Comparison of ENCODE assay signal across 10 cellular contexts in the genomic region with DNA sequence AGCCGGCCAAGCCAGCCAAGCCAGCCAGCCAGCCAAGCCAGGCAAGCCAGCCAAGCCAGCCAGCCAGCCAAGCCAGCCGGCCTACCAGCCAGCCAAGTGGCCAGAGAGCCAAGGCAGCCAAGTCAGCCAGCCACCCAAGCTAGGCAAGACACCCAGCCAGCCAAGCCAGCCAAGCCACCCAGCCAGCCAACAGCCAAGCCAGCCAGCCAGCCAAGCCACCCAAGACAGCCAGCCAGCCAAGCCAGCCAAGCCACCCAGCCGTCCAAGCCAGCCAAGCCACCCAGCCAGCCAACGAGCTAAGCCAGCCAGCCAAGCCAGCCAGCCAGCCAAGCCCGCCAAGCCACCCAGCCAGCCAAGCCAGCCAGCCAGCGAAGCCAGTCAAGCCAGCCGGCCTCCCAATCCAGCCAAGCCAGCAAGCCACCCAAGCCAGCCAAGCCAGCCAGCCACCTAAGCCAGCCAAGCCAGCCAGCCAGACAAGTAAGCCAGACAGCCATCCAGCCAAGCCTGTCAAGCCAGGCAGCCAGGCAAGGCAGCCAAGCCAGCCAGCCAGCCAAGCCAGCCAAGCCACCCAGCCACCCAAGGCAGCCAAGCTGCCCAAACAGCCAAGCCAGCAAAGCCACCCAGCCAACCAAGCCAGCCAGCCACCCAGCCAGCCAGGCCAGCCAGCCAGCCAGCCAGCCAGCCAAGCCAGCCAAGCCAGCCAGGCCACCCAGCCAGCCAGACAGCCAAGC.
A peak's percentile ranks its signal among the peaks of the same experiment; 100 is the strongest.
DNase-seq lines count a peak whose midpoint lies in the region; ATAC-seq and TF ChIP-seq lines count a peak whose summit lies in the region.
"Had no signal": no experiment of that assay in that cellular context is flagged by ENCODE, and none has a peak within 500 bp of the region (broad histone marks: within the 10 kb centered on the region; RNA-seq: fewer than 3 reads in every experiment).

No MANE protein-coding gene starts in this region.

- no peaks in the 10 kb centered on the region for H3K27me3 ChIP-seq in DND-41 (ENCODE audit: insufficient read depth, low read length, poor library complexity)

- no peaks in the 10 kb centered on the region for H3K36me3 Mint-ChIP-seq in T-helper 17 cell (ENCODE audit: low read depth)

- no peaks in the 10 kb centered on the region for H3K4me1 Mint-ChIP-seq in T-helper 17 cell

- DNase-seq in DND-41 (peak; percentile 15), T-helper 17 cell (peak; percentile 24 to 57 (median 45)), fibroblast of pulmonary artery (ENCODE audit: low read depth) (peak; percentile 37), pons (ENCODE audit: low spot score) (peak; percentile 34), UCSD-AML1 (lab: John Stamatoyannopoulos, UW; ENCODE audit: unreplicated experiment) (no peak), superior temporal gyrus (ENCODE audit: extremely low spot score) (no peak), NCI-H1092 (lab: John Stamatoyannopoulos, UW) (no peak), DMS114 treated with DMSO at 0.1 percent for 48 hours (lab: John Stamatoyannopoulos, UW; ENCODE audit: unreplicated experiment) (no peak)
- DNase-seq: anterior cingulate cortex, NCI-H1436 treated with DMSO at 0.1 percent for 48 hours had no signal

- no peak overlapping the region for H2AFZ ChIP-seq in DND-41 (ENCODE audit: low read depth, low read length)

- H3K27ac Mint-ChIP-seq in T-helper 17 cell: no peak overlapping the region

- H3K4me2 ChIP-seq in DND-41 (ENCODE audit: insufficient read depth, low read length): no peak overlapping the region

- H3K9me3 ChIP-seq in DND-41 (ENCODE audit: insufficient read depth, low read length, severe bottlenecking): peaks cover 19% of the 10 kb centered on the region
- H3K9me3 ChIP-seq in T-helper 17 cell (ENCODE audit: control insufficient read depth, low read length, poor library complexity, severe bottlenecking): peaks cover 4% of the 10 kb centered on the region

- H3K4me3 ChIP-seq in DND-41 (ENCODE audit: low read depth in 1 of 2, low read length in 2 of 2) (no peak overlapping the region), fibroblast of pulmonary artery (replicated peaks; ENCODE audit: low read depth, low read length) (no peak overlapping the region)

- ATAC-seq in DND-41 (ENCODE audit: insufficient read depth, low read depth): peak; percentile 34; the same call in 1 of the 3 replicates
- peak; percentile 26 for ATAC-seq in T-helper 17 cell

- H3K79me2 ChIP-seq in DND-41 (ENCODE audit: insufficient read depth, low read length): no peaks in the 10 kb centered on the region

- H4K20me1 ChIP-seq in DND-41 (ENCODE audit: insufficient read depth, low read length): no peaks in the 10 kb centered on the region

- H3K9ac ChIP-seq in DND-41 (ENCODE audit: low read depth, low read length): no peak overlapping the region

- H3K4me1 ChIP-seq in DND-41 (ENCODE audit: insufficient read depth, low read length): no peaks in the 10 kb centered on the region

- no peaks in the 10 kb centered on the region for H3K27me3 Mint-ChIP-seq in T-helper 17 cell

- no peak overlapping the region for H3K27ac ChIP-seq in DND-41 (ENCODE audit: low read length)

- no peaks in the 10 kb centered on the region for H3K36me3 ChIP-seq in DND-41 (ENCODE audit: insufficient read depth, low read length)

- no peak overlapping the region for H3K4me3 Mint-ChIP-seq in T-helper 17 cell

- TF ChIP-seq CTCF in DND-41 (IDR thresholded peaks at IDR 0.05; ENCODE audit: borderline replicate concordance, extremely low read depth, low read length, poor library complexity, severe bottlenecking) (no peak), fibroblast of pulmonary artery (IDR thresholded peaks at IDR 0.05; ENCODE audit: low read length, missing control alignments) (no peak)

Comparison
In these comparisons a context has a peak if more than half of its experiments do, and no peak if none do; other contexts are left out.
1. DNase-seq: peak in DND-41 (single experiment), T-helper 17 cell (3 of 3), fibroblast of pulmonary artery (single experiment) and pons (single experiment); none in UCSD-AML1 (single experiment), superior temporal gyrus (single experiment), NCI-H1092 (single experiment) and DMS114 treated with DMSO at 0.1 percent for 48 hours (single experiment).